In the genomic region with DNA sequence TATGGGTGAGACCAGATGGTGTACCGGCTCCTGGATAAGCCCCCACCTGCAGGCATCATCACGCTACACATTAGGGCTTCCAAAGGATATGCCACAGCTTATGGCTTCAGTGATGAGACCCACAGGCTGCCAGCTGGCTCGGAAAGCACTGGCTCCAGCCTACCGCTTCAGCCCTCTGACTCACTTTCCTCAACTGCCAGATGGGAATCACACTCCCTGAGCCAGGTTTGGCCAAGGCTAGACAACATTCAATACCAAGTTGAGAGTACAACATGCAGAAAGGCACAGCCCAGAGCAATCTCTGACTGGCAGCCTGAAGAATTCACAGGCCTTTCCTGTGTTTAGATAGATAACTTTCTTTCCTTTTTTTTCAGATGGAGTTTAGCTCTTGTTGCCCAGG, we compare ENCODE assay signal across 17 cellular contexts. TPM values are rescaled to one million over a fixed set of nuclear protein-coding genes. Genes with fewer than 3 reads are reported as not detected.
A peak's percentile ranks its signal among the peaks of the same experiment; 100 is the strongest.
DNase-seq lines count a peak whose midpoint lies in the region; ATAC-seq, FAIRE-seq and TF ChIP-seq lines count a peak whose summit lies in the region.
"Had no signal": no experiment of that assay in that cellular context is flagged by ENCODE, and none has a peak within 500 bp of the region (broad histone marks: within the 10 kb centered on the region; RNA-seq: fewer than 3 reads in every experiment).

No MANE protein-coding gene starts in this region.

- H3K79me2 ChIP-seq in PC-3 (ENCODE audit: low read length): no peaks in the 10 kb centered on the region
- no peaks in the 10 kb centered on the region for H3K79me2 ChIP-seq in endothelial cell of umbilical vein (ENCODE audit: control insufficient read depth, insufficient read depth, low read length)
- H3K79me2 ChIP-seq in Karpas-422 (ENCODE audit: low read length): 0 out of 2 replicates have a peak, but pooled peaks cover 6% of the 10 kb centered on the region

- DNase-seq in EL: peak; percentile 53
- peak; percentile 13 for DNase-seq in PC-3
- DNase-seq in endothelial cell of umbilical vein (ENCODE audit: low read depth, low spot score): peak; percentile 58
- peak; percentile 83 for DNase-seq in posterior vena cava (ENCODE audit: low spot score)
- DNase-seq in NCI-H2196 treated with DMSO at 0.1 percent for 48 hours (lab: John Stamatoyannopoulos, UW; ENCODE audit: unreplicated experiment): no peak
- DNase-seq in Karpas-422: no peak
- no peak for DNase-seq in activated CD8-positive, alpha-beta memory T cell treated with anti-CD3 and anti-CD28 coated beads, Interleukin-2, amount 50 U/mL, for 4 hours
- DNase-seq: activated CD8-positive, alpha-beta T cell treated with anti-CD3 and anti-CD28 coated beads, Interleukin-2, amount 10 ng/mL, durations not matched to agents 7 days and 5 days; activated naive CD8-positive, alpha-beta T cell treated with anti-CD3 and anti-CD28 coated beads, Interleukin-2, amount 50 U/mL, for 24 hours; Kasumi-1; NCI-H1436 treated with DMSO at 0.1 percent for 48 hours; NCI-H510A treated with DMSO at 0.1 percent for 48 hours; uterus had no signal

- H3K27ac ChIP-seq in PC-3 (ENCODE audit: low read length) (no peak overlapping the region), endothelial cell of umbilical vein (ENCODE audit: insufficient read depth, low read depth, low read length) (no peak overlapping the region), Karpas-422 (ENCODE audit: low read length) (no peak overlapping the region)
- H3K27ac ChIP-seq: epithelial cell of prostate, SK-N-MC, uterus had no signal

- no peaks in the 10 kb centered on the region for H3K9me2 ChIP-seq in PC-3 (replicated peaks; ENCODE audit: low read length)
- no peaks in the 10 kb centered on the region for H3K9me2 ChIP-seq in Karpas-422 (replicated peaks; ENCODE audit: insufficient read depth, low read length)

- peaks cover 5% of the 10 kb centered on the region for H3F3A ChIP-seq in PC-3 (ENCODE audit: low read length, unreplicated experiment)

- H4K20me1 ChIP-seq in PC-3 (ENCODE audit: low read length): no peaks in the 10 kb centered on the region
- H4K20me1 ChIP-seq in endothelial cell of umbilical vein (replicated peaks; ENCODE audit: control insufficient read depth, extremely low read depth, insufficient read depth, low read length): no peaks in the 10 kb centered on the region
- H4K20me1 ChIP-seq in Karpas-422 (ENCODE audit: insufficient read depth, low read depth, low read length): no peaks in the 10 kb centered on the region

- intact Hi-C loops in PC-3 (cut with micrococcal nuclease) (no loop called here), endothelial cell of umbilical vein (cut with micrococcal nuclease) (no loop called here), posterior vena cava (cut with DNase I) (loop anchor here in 1 of 2 donors (10.0 kb wide), 1 partner anchor 58 kb away; no protein-coding TSS in a partner anchor)

- no peak overlapping the region for H3K4me2 ChIP-seq in PC-3 (ENCODE audit: low read length)
- no peak overlapping the region for H3K4me2 ChIP-seq in endothelial cell of umbilical vein (ENCODE audit: insufficient read depth, low read length)
- no peak overlapping the region for H3K4me2 ChIP-seq in Karpas-422 (ENCODE audit: low read depth, low read length, poor library complexity, severe bottlenecking)

- POLR2A ChIA-PET in PC-3 (lab: Charles Lee; ENCODE audit: unreplicated experiment) (no interaction called here), endothelial cell of umbilical vein (lab: Charles Lee) (no interaction called here)

- dilution Hi-C loops in endothelial cell of umbilical vein (cut with MboI; ENCODE audit: extremely low pct_ligation_motif_present, low sequenced_read_pairs): no loop called here

- peaks cover 6% of the 10 kb centered on the region; the same call in 1 of the 2 replicates for H3K36me3 ChIP-seq in PC-3 (ENCODE audit: low read depth, low read length)
- peaks cover 0 to 3% of the 10 kb centered on the region in 2 experiments for H3K36me3 ChIP-seq in endothelial cell of umbilical vein (ENCODE audit: control insufficient read depth in 2 of 2, extremely low read depth in 1 of 2, insufficient read depth in 2 of 2, low read length in 2 of 2)
- H3K36me3 ChIP-seq in Karpas-422 (ENCODE audit: insufficient read depth, low read length): peaks cover 31% of the 10 kb centered on the region
- H3K36me3 ChIP-seq: uterus had no signal

- no peak for FAIRE-seq in endothelial cell of umbilical vein (lab: Jason Lieb, UNC)
- FAIRE-seq: D721Med had no signal

- CTCF ChIA-PET in PC-3 (lab: Charles Lee) (no interaction called here), endothelial cell of umbilical vein (lab: Charles Lee) (interaction anchor here (0.6 to 4.6 kb wide), 3 partner anchors 9 to 138 kb away, joined by 3 to 20 read pairs (median 4); a partner anchor contains a TSS)

- ATAC-seq in PC-3 (no peak), GM18520 (IDR thresholded peaks at IDR 0.05; ENCODE audit: unreplicated experiment) (no peak)
- ATAC-seq: activated CD8-positive, alpha-beta T cell treated with anti-CD3 and anti-CD28 coated beads, Interleukin-2, amount 10 ng/mL, durations not matched to agents 7 days and 5 days; activated naive CD8-positive, alpha-beta T cell treated with anti-CD3 and anti-CD28 coated beads, Interleukin-2, amount 50 U/mL, for 24 hours had no signal

- H3K9me1 ChIP-seq in endothelial cell of umbilical vein (replicated peaks; ENCODE audit: control insufficient read depth, extremely low read depth, insufficient read depth, low read length): no peaks in the 10 kb centered on the region

- H2AFZ ChIP-seq in PC-3 (ENCODE audit: low read length) (no peak overlapping the region), endothelial cell of umbilical vein (ENCODE audit: low read depth, low read length) (no peak overlapping the region), Karpas-422 (ENCODE audit: low read length) (no peak overlapping the region)

- H3K4me3 ChIP-seq in PC-3 (ENCODE audit: low read length): no peak overlapping the region
- no peak overlapping the region for H3K4me3 ChIP-seq in endothelial cell of umbilical vein (replicated peaks in 1 of 3; ENCODE audit: insufficient read depth in 1 of 3, low read depth in 1 of 3, low read length in 3 of 3)
- no peak overlapping the region for H3K4me3 ChIP-seq in Karpas-422 (ENCODE audit: low read length)
- H3K4me3 ChIP-seq: SK-N-MC, uterus had no signal

- no peaks in the 10 kb centered on the region for H3K27me3 ChIP-seq in PC-3 (ENCODE audit: low read length)
- H3K27me3 ChIP-seq in endothelial cell of umbilical vein (ENCODE audit: control insufficient read depth in 2 of 2, insufficient read depth in 2 of 2, low read length in 2 of 2): no peaks in the 10 kb centered on the region
- no peaks in the 10 kb centered on the region for H3K27me3 ChIP-seq in Karpas-422 (ENCODE audit: low read length)
- H3K27me3 ChIP-seq: uterus had no signal

- TF ChIP-seq POLR2A in endothelial cell of umbilical vein (IDR thresholded peaks at IDR 0.05; ENCODE audit: low read depth, low read length): no peak

- H3K9ac ChIP-seq in PC-3 (ENCODE audit: low read length): no peak overlapping the region
- no peak overlapping the region for H3K9ac ChIP-seq in endothelial cell of umbilical vein (replicated peaks; ENCODE audit: extremely low read depth, insufficient read depth, low read length)
- no peak overlapping the region for H3K9ac ChIP-seq in Karpas-422 (ENCODE audit: low read length)

- H3K9me3 ChIP-seq in PC-3 (ENCODE audit: low read length) (no peaks in the 10 kb centered on the region), endothelial cell of umbilical vein (replicated peaks; ENCODE audit: control insufficient read depth, insufficient read depth, low read length) (no peaks in the 10 kb centered on the region), Karpas-422 (ENCODE audit: low read length) (no peaks in the 10 kb centered on the region)
- H3K9me3 ChIP-seq: uterus had no signal

- TF ChIP-seq CTCF in PC-3 (conservative IDR thresholded peaks at IDR 0.05; ENCODE audit: low read depth, low read length) (no peak), endothelial cell of umbilical vein (IDR thresholded peaks at IDR 0.05; ENCODE audit: extremely low read depth in 1 of 2, insufficient read depth in 1 of 2, low read depth in 1 of 2, low read length in 2 of 2) (no peak)

- BruUV-seq in PC-3 (replicated peaks; lab: Mats Ljungman, UMichigan) (no TSS peak), endothelial cell of umbilical vein (replicated peaks; lab: Mats Ljungman, UMichigan) (no TSS peak)

- H3K4me1 ChIP-seq in PC-3 (ENCODE audit: insufficient read depth, low read length) (peaks cover 8% of the 10 kb centered on the region; the same call in 1 of the 2 replicates), endothelial cell of umbilical vein (ENCODE audit: control insufficient read depth, extremely low read depth, insufficient read depth, low read length) (no peaks in the 10 kb centered on the region), Karpas-422 (ENCODE audit: low read length) (no peaks in the 10 kb centered on the region)
- H3K4me1 ChIP-seq: uterus had no signal

TF ChIP-seq in endothelial cell of umbilical vein, 7 proteins besides CTCF, POLR2A, EP300 and RAD21 (continues in another document):
- no peak for TF ChIP-seq JUN (IDR thresholded peaks at IDR 0.05; ENCODE audit: borderline replicate concordance, insufficient read depth, insufficient read length, low read depth)

RNA-seq across cellular contexts. Expression of a gene that starts 10.3 kb away (rescaled TPM):
- total RNA-seq in PC-3 (2014; rRNA removed) (not detected in 2 replicates), endothelial cell of umbilical vein (41.6 and 44.0 TPM in 2 replicates), posterior vena cava (10 to 100 TPM; 15.8 to 25.9 TPM)
- 29.9 and 38.2 TPM in 2 replicates for polyA plus RNA-seq in endothelial cell of umbilical vein
- polyA plus RNA-seq in endothelial cell of umbilical vein (2011; cell fraction: cytosol; rRNA removed): 40.3 and 59.3 TPM in 2 replicates
- polyA plus RNA-seq in endothelial cell of umbilical vein (2011; cell fraction: nucleus; rRNA removed): 41.7 and 43.2 TPM in 2 replicates
- 23.2 and 43.9 TPM in 2 replicates for polyA plus RNA-seq in endothelial cell of umbilical vein (2012)
- 19.6 and 30.1 TPM in 2 replicates for polyA minus RNA-seq in endothelial cell of umbilical vein
- polyA minus RNA-seq in endothelial cell of umbilical vein (2011; cell fraction: cytosol; rRNA and poly(A)+ RNA removed): 31.4 TPM
- 5.9 and 10.9 TPM in 2 replicates for polyA minus RNA-seq in endothelial cell of umbilical vein (2011; cell fraction: nucleus; rRNA and poly(A)+ RNA removed)
- 25.6 and 69.7 TPM in 2 replicates for total RNA-seq in Karpas-422 (2014; rRNA removed; shearing (Covaris generic); ENCODE audit: low replicate concordance)

RNA-seq across cellular contexts. Expression of a gene that starts 37.9 kb away (rescaled TPM):
- total RNA-seq in PC-3 (2014; rRNA removed) (2,112 and 2,970 TPM in 2 replicates), endothelial cell of umbilical vein (1,183 and 1,294 TPM in 2 replicates), posterior vena cava (100 to 1,000 TPM; 581 to 633 TPM)
- polyA plus RNA-seq in endothelial cell of umbilical vein: 1,282 and 1,683 TPM in 2 replicates
- 2,429 and 2,954 TPM in 2 replicates for polyA plus RNA-seq in endothelial cell of umbilical vein (2011; cell fraction: cytosol; rRNA removed)
- 752 and 988 TPM in 2 replicates for polyA plus RNA-seq in endothelial cell of umbilical vein (2011; cell fraction: nucleus; rRNA removed)
- 2,061 and 2,237 TPM in 2 replicates for polyA plus RNA-seq in endothelial cell of umbilical vein (2012)
- polyA minus RNA-seq in endothelial cell of umbilical vein: 1,148 and 1,520 TPM in 2 replicates
- 916 TPM for polyA minus RNA-seq in endothelial cell of umbilical vein (2011; cell fraction: cytosol; rRNA and poly(A)+ RNA removed)
- 206 and 281 TPM in 2 replicates for polyA minus RNA-seq in endothelial cell of umbilical vein (2011; cell fraction: nucleus; rRNA and poly(A)+ RNA removed)
- 1,060 and 1,155 TPM in 2 replicates for total RNA-seq in Karpas-422 (2014; rRNA removed; shearing (Covaris generic); ENCODE audit: low replicate concordance)

Comparison
In these comparisons a context has a peak if more than half of its experiments do, and no peak if none do; other contexts are left out.
1. DNase-seq: peak in EL (single experiment), PC-3 (single experiment), endothelial cell of umbilical vein (single experiment) and posterior vena cava (single experiment); none in NCI-H2196 treated with DMSO at 0.1 percent for 48 hours (single experiment), Karpas-422 (single experiment) and activated CD8-positive, alpha-beta memory T cell treated with anti-CD3 and anti-CD28 coated beads, Interleukin-2, amount 50 U/mL, for 4 hours (single experiment).
2. RNA of a gene that starts 10.3 kb away (total RNA-seq): 41.6 to 44.0 TPM in endothelial cell of umbilical vein, 15.8 to 25.9 TPM in posterior vena cava and 25.6 to 69.7 TPM in Karpas-422; not detected in PC-3; every median in the first group is over 10 times any median in the second.